In the genomic region with DNA sequence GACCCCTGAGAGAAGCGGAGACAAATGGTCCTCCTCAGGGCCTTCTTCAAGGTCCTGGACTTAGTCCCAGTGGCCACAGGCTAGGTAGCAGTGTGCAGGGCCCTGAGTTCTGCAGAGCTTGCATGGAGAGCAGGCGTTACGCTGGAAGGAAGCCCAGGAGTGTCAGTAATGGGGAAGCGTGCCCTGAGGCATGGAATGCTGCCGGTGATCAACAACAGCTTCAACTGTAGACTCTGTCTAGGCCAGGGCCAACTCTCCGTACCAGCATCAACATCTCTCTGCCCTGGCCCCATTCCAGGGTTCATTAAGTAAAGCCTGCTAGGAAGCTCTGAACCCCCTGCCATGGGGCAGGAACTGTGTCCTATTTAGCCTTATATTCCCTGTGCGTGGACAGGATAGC, we compare ENCODE assay signal across 10 cellular contexts. TPM values are rescaled to one million over a fixed set of nuclear protein-coding genes. Genes with fewer than 3 reads are reported as not detected.
A peak's percentile ranks its signal among the peaks of the same experiment; 100 is the strongest.
DNase-seq lines count a peak whose midpoint lies in the region; ATAC-seq, FAIRE-seq and TF ChIP-seq lines count a peak whose summit lies in the region.
"Had no signal": no experiment of that assay in that cellular context is flagged by ENCODE, and none has a peak within 500 bp of the region (broad histone marks: within the 10 kb centered on the region; RNA-seq: fewer than 3 reads in every experiment).

No MANE protein-coding gene starts in this region.

- no peaks in the 10 kb centered on the region for H3K4me1 ChIP-seq in ACC112 (ENCODE audit: control insufficient read depth, insufficient read depth, low read length, unreplicated experiment)

- H3K27me3 ChIP-seq in ACC112 (ENCODE audit: insufficient read depth, low read length): peaks cover 27% of the 10 kb centered on the region

- ATAC-seq in GM18873 (IDR thresholded peaks at IDR 0.05; ENCODE audit: low FRiP score, unreplicated experiment): no peak

- H2AFZ ChIP-seq in ACC112 (ENCODE audit: low read length, unreplicated experiment): no peak overlapping the region

- no peaks in the 10 kb centered on the region for H3K79me2 ChIP-seq in ACC112 (ENCODE audit: control insufficient read depth, insufficient read depth, low read length, unreplicated experiment)

- TF ChIP-seq POLR2A in GM12892 (IDR thresholded peaks at IDR 0.05; ENCODE audit: low read depth, low read length): no peak

- intact Hi-C loops in activated naive CD4-positive, alpha-beta T cell treated with anti-CD3 and anti-CD28 coated beads for 36 hours (cut with micrococcal nuclease): no loop called here

- DNase-seq in NCI-H1694 (lab: John Stamatoyannopoulos, UW) (peak; percentile 37), epithelial cell of prostate (ENCODE audit: low read depth, low spot score) (no peak), mucosa of gallbladder (ENCODE audit: low spot score) (peak; percentile 58), GM12892 (ENCODE audit: insufficient read length) (no peak), HuH-7.5 (ENCODE audit: low spot score) (no peak)
- DNase-seq in activated naive CD4-positive, alpha-beta T cell treated with anti-CD3 and anti-CD28 coated beads for 36 hours: no peak

- CTCF ChIA-PET in activated naive CD4-positive, alpha-beta T cell treated with anti-CD3 and anti-CD28 coated beads for 36 hours (lab: Charles Lee): interaction anchor here (1.1 kb wide), 1 partner anchor 134 kb away, joined by 3 read pairs; no protein-coding TSS in a partner anchor

- H3K4me1 Mint-ChIP-seq in activated naive CD4-positive, alpha-beta T cell treated with anti-CD3 and anti-CD28 coated beads for 36 hours (ENCODE audit: low read depth): peaks cover 4% of the 10 kb centered on the region

- H3K27me3 Mint-ChIP-seq in activated naive CD4-positive, alpha-beta T cell treated with anti-CD3 and anti-CD28 coated beads for 36 hours (ENCODE audit: low read depth): peaks cover 35% of the 10 kb centered on the region

- FAIRE-seq in GM12892 (lab: Jason Lieb, UNC): no peak
- FAIRE-seq: colon had no signal

- H3K4me3 Mint-ChIP-seq in activated naive CD4-positive, alpha-beta T cell treated with anti-CD3 and anti-CD28 coated beads for 36 hours: no peak overlapping the region

- H3K36me3 ChIP-seq in ACC112 (ENCODE audit: insufficient read depth, low read length): no peaks in the 10 kb centered on the region

- H3K27ac ChIP-seq in ACC112 (ENCODE audit: low read depth, low read length): no peak overlapping the region
- H3K27ac ChIP-seq in epithelial cell of prostate: peak overlapping the region; percentile 54

- no peak overlapping the region for H3K27ac Mint-ChIP-seq in activated naive CD4-positive, alpha-beta T cell treated with anti-CD3 and anti-CD28 coated beads for 36 hours

- H3K9me3 Mint-ChIP-seq in activated naive CD4-positive, alpha-beta T cell treated with anti-CD3 and anti-CD28 coated beads for 36 hours: peaks cover 3% of the 10 kb centered on the region

- peak overlapping the region; percentile 66 for H3K4me3 ChIP-seq in ACC112 (ENCODE audit: low read depth, low read length)

- no peaks in the 10 kb centered on the region for H3K36me3 Mint-ChIP-seq in activated naive CD4-positive, alpha-beta T cell treated with anti-CD3 and anti-CD28 coated beads for 36 hours (ENCODE audit: low read depth)

RNA-seq across cellular contexts. Expression of a gene that starts 0.6 kb away (rescaled TPM):
- 11.7 TPM for total RNA-seq in mucosa of gallbladder
- polyA plus RNA-seq in GM12892 (2012; ENCODE audit: missing spikeins): 1.4 TPM
- total RNA-seq in activated naive CD4-positive, alpha-beta T cell treated with anti-CD3 and anti-CD28 coated beads for 36 hours: 1 to 10 TPM; 4.0 to 4.8 TPM

RNA-seq across cellular contexts. Expression of a gene that starts 14.0 kb away (rescaled TPM):
- total RNA-seq in mucosa of gallbladder: 39.7 TPM
- 16.5 TPM for polyA plus RNA-seq in GM12892 (2012; ENCODE audit: missing spikeins)
- total RNA-seq in activated naive CD4-positive, alpha-beta T cell treated with anti-CD3 and anti-CD28 coated beads for 36 hours: 10 to 100 TPM; 58.6 to 59.4 TPM

RNA-seq across cellular contexts. Expression of a gene that starts 23.6 kb away (rescaled TPM):
- 67.5 TPM for total RNA-seq in mucosa of gallbladder
- polyA plus RNA-seq in GM12892 (2012; ENCODE audit: missing spikeins): 192 TPM
- 10 to 100 TPM; 65.6 to 66.3 TPM for total RNA-seq in activated naive CD4-positive, alpha-beta T cell treated with anti-CD3 and anti-CD28 coated beads for 36 hours

RNA-seq across cellular contexts. Expression of a gene that starts 25.4 kb away (rescaled TPM):
- total RNA-seq in mucosa of gallbladder: not detected
- polyA plus RNA-seq in GM12892 (2012; ENCODE audit: missing spikeins): not detected
- total RNA-seq in activated naive CD4-positive, alpha-beta T cell treated with anti-CD3 and anti-CD28 coated beads for 36 hours: not detected
- total RNA-seq: T-helper 2 cell treated with Interferon-gamma antibody and Interleukin-4, amounts not matched to agents 100 ng/mL and 5 ng/mL, for 36 hours had no signal

RNA-seq across cellular contexts. Expression of a gene that starts 27.3 kb away (rescaled TPM):
- 35.2 TPM for total RNA-seq in mucosa of gallbladder
- polyA plus RNA-seq in GM12892 (2012; ENCODE audit: missing spikeins): 0.21 TPM
- total RNA-seq in activated naive CD4-positive, alpha-beta T cell treated with anti-CD3 and anti-CD28 coated beads for 36 hours: 1 to 10 TPM; 7.7 to 8.9 TPM

Comparison
In these comparisons a context has a peak if more than half of its experiments do, and no peak if none do; other contexts are left out.
1. DNase-seq: peak in NCI-H1694 (single experiment) and mucosa of gallbladder (single experiment); none in epithelial cell of prostate (single experiment), GM12892 (single experiment), HuH-7.5 (single experiment) and activated naive CD4-positive, alpha-beta T cell treated with anti-CD3 and anti-CD28 coated beads for 36 hours (single experiment).